Comparison of ENCODE assay signal across 6 cellular contexts in the genomic region with DNA sequence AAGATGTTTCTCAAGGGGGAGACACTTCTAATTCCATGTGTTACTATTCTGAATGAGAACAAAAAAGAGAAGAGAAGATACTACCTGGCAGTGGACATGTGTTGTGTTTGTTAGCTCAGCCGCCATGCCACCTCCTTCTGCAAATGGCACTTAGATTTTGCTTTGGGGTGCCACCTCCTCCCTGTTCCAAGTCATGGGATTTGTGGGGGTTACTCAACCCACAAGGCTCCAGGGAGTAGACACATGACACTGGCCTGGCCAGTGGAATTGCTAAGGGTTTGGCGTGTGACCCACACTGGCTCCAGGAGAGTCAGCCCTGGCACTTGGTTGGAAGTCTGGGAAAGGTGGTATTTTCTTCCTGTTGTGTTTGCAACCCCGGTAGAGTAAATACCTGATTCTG.
"Had no signal": no experiment of that assay in that cellular context is flagged by ENCODE, and none has a peak within 500 bp of the region (broad histone marks: within the 10 kb centered on the region; RNA-seq: fewer than 3 reads in every experiment).

No MANE protein-coding gene starts in this region.

- FAIRE-seq: HepG2, HTR-8/SVneo, K562 had no signal

- H3K27ac ChIP-seq: HL-60 had no signal

- DNase-seq: IMR-90, KBM-7 had no signal

- H3K4me3 ChIP-seq: K562 had no signal
